Comparison of ENCODE assay signal across 14 cellular contexts in the genomic region with DNA sequence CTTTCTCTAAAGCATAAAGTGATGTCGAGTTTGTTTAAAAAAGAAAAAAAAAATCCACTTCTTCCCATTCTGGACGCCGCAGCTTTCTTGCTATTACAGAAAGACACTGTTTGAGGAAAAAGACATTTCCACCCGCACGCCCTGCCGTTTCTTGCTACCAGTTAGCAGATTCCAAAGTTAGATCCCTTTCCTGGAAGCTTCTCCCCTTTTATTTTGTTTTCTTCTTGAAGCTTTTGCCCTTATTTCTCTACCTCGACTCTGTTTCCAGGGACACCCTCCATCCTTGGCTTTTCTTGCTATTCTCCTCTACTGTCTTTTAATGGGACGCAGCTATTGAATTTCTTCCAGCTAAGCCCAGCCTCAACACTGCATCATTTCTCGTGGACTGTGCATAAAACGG. TPM values are rescaled to one million over a fixed set of nuclear protein-coding genes. Genes with fewer than 3 reads are reported as not detected.
DNase-seq lines count a peak whose midpoint lies in the region; ATAC-seq lines count a peak whose summit lies in the region.
"Had no signal": no experiment of that assay in that cellular context is flagged by ENCODE, and none has a peak within 500 bp of the region (broad histone marks: within the 10 kb centered on the region; RNA-seq: fewer than 3 reads in every experiment).

No MANE protein-coding gene starts in this region.

- no peaks in the 10 kb centered on the region for H3K36me3 Mint-ChIP-seq in T-helper 17 cell (ENCODE audit: low read depth)
- H3K36me3 Mint-ChIP-seq in activated T-cell treated with anti-CD3 and anti-CD28 coated beads, Interleukin-2, amount 50 U/mL, for 72 hours (ENCODE audit: insufficient read depth in 2 of 2), result no peaks in the 10 kb centered on the region

- H3K9me3 Mint-ChIP-seq in activated T-cell treated with anti-CD3 and anti-CD28 coated beads, Interleukin-2, amount 50 U/mL, for 72 hours, result no peaks in the 10 kb centered on the region

- H3K27ac Mint-ChIP-seq in T-helper 17 cell, result no peak overlapping the region
- H3K27ac Mint-ChIP-seq in activated T-cell treated with anti-CD3 and anti-CD28 coated beads, Interleukin-2, amount 50 U/mL, for 72 hours, result no peak overlapping the region

- peak overlapping the region; percentile 45 for H3K4me3 Mint-ChIP-seq in T-helper 17 cell
- peak overlapping the region in 1 of 2 donors; percentile 1 for H3K4me3 Mint-ChIP-seq in activated T-cell treated with anti-CD3 and anti-CD28 coated beads, Interleukin-2, amount 50 U/mL, for 72 hours

- H3K4me3 ChIP-seq in H7 (ENCODE audit: insufficient read depth, low read depth, low read length), result peak overlapping the region; percentile 65

- H3K36me3 ChIP-seq in H7 (replicated peaks; ENCODE audit: control insufficient read depth, insufficient read depth, low read length), result no peaks in the 10 kb centered on the region
- H3K36me3 ChIP-seq: stomach had no signal

- DNase-seq in H7 (no peak), T-helper 17 cell (no peak), fibroblast of peridontal ligament (ENCODE audit: extremely low read depth) (peak; percentile 9), putamen (ENCODE audit: low spot score) (peak; percentile 22), T-helper 1 cell (no peak)
- DNase-seq in activated T-cell treated with anti-CD3 and anti-CD28 coated beads, Interleukin-2, amount 50 U/mL, for 72 hours, result no peak
- no peak for DNase-seq in activated CD4-positive, CD25-positive, alpha-beta regulatory T cell treated with anti-CD3 and anti-CD28 coated beads, Interleukin-2, amount 50 U/mL, for 72 hours
- DNase-seq in NK-92 treated with Interleukin-12 subunit alpha and Interleukin-12 subunit beta, amount 100 ng/mL, for 24 hours (lab: John Stamatoyannopoulos, UW), result no peak
- DNase-seq: activated CD4-positive, alpha-beta T cell treated with anti-CD3 and anti-CD28 coated beads for 4 hours; activated effector memory CD4-positive, alpha-beta T cell treated with Interleukin-2 at 50 U/mL for 16 hours; foreskin melanocyte; NCI-H1436; stomach; SW 1271 had no signal

- peaks cover 17% of the 10 kb centered on the region for H3K4me1 Mint-ChIP-seq in T-helper 17 cell
- peaks cover 17% of the 10 kb centered on the region for H3K4me1 Mint-ChIP-seq in activated T-cell treated with anti-CD3 and anti-CD28 coated beads, Interleukin-2, amount 50 U/mL, for 72 hours (ENCODE audit: low read depth)

- no peaks in the 10 kb centered on the region for H3K9me3 ChIP-seq in T-helper 17 cell (ENCODE audit: control insufficient read depth, low read length, poor library complexity, severe bottlenecking)
- H3K9me3 ChIP-seq: stomach had no signal

- H3K27me3 Mint-ChIP-seq in T-helper 17 cell, result peaks cover 52% of the 10 kb centered on the region
- H3K27me3 Mint-ChIP-seq in activated T-cell treated with anti-CD3 and anti-CD28 coated beads, Interleukin-2, amount 50 U/mL, for 72 hours (ENCODE audit: low read depth), result peaks cover 52% of the 10 kb centered on the region

- ATAC-seq in T-helper 17 cell, result no peak
- ATAC-seq in activated T-cell treated with anti-CD3 and anti-CD28 coated beads, Interleukin-2, amount 50 U/mL, for 72 hours (replicated peaks in 1 of 2), result no peak

- peaks cover 22% of the 10 kb centered on the region for H3K27me3 ChIP-seq in H7 (ENCODE audit: control insufficient read depth, insufficient read depth, low read length)

RNA-seq across cellular contexts. Expression of a gene that starts 1.5 kb away (rescaled TPM):
- total RNA-seq in H7 (2014; rRNA removed; shearing (Covaris generic)), result 1.2 and 1.3 TPM in 2 replicates
- not detected for total RNA-seq in T-helper 17 cell
- total RNA-seq in activated T-cell treated with anti-CD3 and anti-CD28 coated beads, Interleukin-2, amount 50 U/mL, for 72 hours, result not detected

Comparison
In these comparisons a context has a peak if more than half of its experiments do, and no peak if none do; other contexts are left out.
1. DNase-seq: peak in fibroblast of peridontal ligament (single experiment) and putamen (single experiment); none in H7 (single experiment), T-helper 17 cell (0 of 3), T-helper 1 cell (0 of 5), activated T-cell treated with anti-CD3 and anti-CD28 coated beads, Interleukin-2, amount 50 U/mL, for 72 hours (0 of 2), activated CD4-positive, CD25-positive, alpha-beta regulatory T cell treated with anti-CD3 and anti-CD28 coated beads, Interleukin-2, amount 50 U/mL, for 72 hours (single experiment) and NK-92 treated with Interleukin-12 subunit alpha and Interleukin-12 subunit beta, amount 100 ng/mL, for 24 hours (single experiment).